35 cellular contexts compared by ENCODE assay signal in genomic region chr18:37521500-37522465, GRCh38. TPM values are rescaled to one million over a fixed set of nuclear protein-coding genes. Genes with fewer than 3 reads are reported as not detected.
"Had no signal": no experiment of that assay in that cellular context is flagged by ENCODE, and none has a peak within 500 bp of the region (broad histone marks: within the 10 kb centered on the region; RNA-seq: fewer than 3 reads in every experiment).

No MANE protein-coding gene starts in this region.

- DNase-seq: activated CD4-positive, alpha-beta memory T cell treated with anti-CD3 and anti-CD28 coated beads for 36 hours; activated CD4-positive, alpha-beta T cell treated with anti-CD3 and anti-CD28 coated beads, Interleukin-2, amount 10 ng/mL, durations not matched to agents 24 days and 14 days; activated CD4-positive, CD25-positive, alpha-beta regulatory T cell treated with anti-CD3 and anti-CD28 coated beads, Interleukin-2, amount 50 U/mL, for 72 hours; activated CD8-positive, alpha-beta memory T cell treated with anti-CD3 and anti-CD28 coated beads, Interleukin-2, amount 50 U/mL, for 4 hours; activated gamma-delta T cell; activated naive CD4-positive, alpha-beta T cell treated with anti-CD3 and anti-CD28 coated beads, Interleukin-2, amount 10 ng/mL, durations not matched to agents 7 days and 5 days; activated naive CD8-positive, alpha-beta T cell treated with anti-CD3 and anti-CD28 coated beads, Interleukin-2, amount 10 ng/mL, durations not matched to agents 7 days and 5 days; activated T-cell treated with anti-CD3 and anti-CD28 coated beads, Interleukin-2, amount 50 U/mL, for 1 hour; foreskin fibroblast; hypothalamus; immature natural killer cell; kidney; left colon; mammary epithelial cell; naive B cell; retina; sigmoid colon; small intestine; stimulated activated CD4-positive, alpha-beta T cell treated with anti-CD3 and anti-CD28 coated beads, Interleukin-4, amount 100 ng/mL, for 24 hours; T1000; upper lobe of left lung had no signal

- ATAC-seq: esophagus mucosa; heart left ventricle; left colon; stimulated activated effector memory CD8-positive, alpha-beta T cell treated with anti-CD3 and anti-CD28 coated beads, Interleukin-12 subunit alpha, Interleukin-12 subunit beta, amount 100 ng/mL, for 72 hours had no signal

- H3K36me3 Mint-ChIP-seq: activated CD4-positive, alpha-beta memory T cell treated with anti-CD3 and anti-CD28 coated beads for 36 hours; activated naive CD4-positive, alpha-beta T cell treated with anti-CD3 and anti-CD28 coated beads, Interleukin-2, amount 10 ng/mL, durations not matched to agents 7 days and 5 days; immature natural killer cell; mesothelial cell of epicardium had no signal

- H3K9me3 Mint-ChIP-seq: activated CD4-positive, alpha-beta memory T cell treated with anti-CD3 and anti-CD28 coated beads for 36 hours; activated CD4-positive, alpha-beta T cell treated with anti-CD3 and anti-CD28 coated beads, Interleukin-2, amount 10 ng/mL, durations not matched to agents 24 days and 14 days; activated naive CD4-positive, alpha-beta T cell treated with anti-CD3 and anti-CD28 coated beads, Interleukin-2, amount 10 ng/mL, durations not matched to agents 7 days and 5 days; activated naive CD8-positive, alpha-beta T cell treated with anti-CD3 and anti-CD28 coated beads, Interleukin-2, amount 10 ng/mL, durations not matched to agents 7 days and 5 days; activated T-helper 1 cell treated with anti-CD3 and anti-CD28 coated beads, Interleukin-12 subunit alpha, Interleukin-12 subunit beta, Interleukin-2, Interleukin-4 antibody, amounts not matched to agents 30 ng/mL and 10 ng/mL and 1 ng/mL, durations not matched to agents 14 hours and 24 hours and 36 hours; mesothelial cell of epicardium; stimulated activated effector memory CD8-positive, alpha-beta T cell treated with anti-CD3 and anti-CD28 coated beads, Interleukin-12 subunit alpha, Interleukin-12 subunit beta, amount 100 ng/mL, for 72 hours; stimulated activated naive CD8-positive, alpha-beta T cell treated with anti-CD3 and anti-CD28 coated beads, Interleukin-15, Interleukin-2, amounts not matched to agents 100 ng/mL and 50 ng/mL, for 24 hours; T-helper 1 cell treated with Interleukin-12 subunit alpha and Interleukin-12 subunit beta and Interleukin-4 antibody, amounts not matched to agents 30 μg/mL and 1 μg/mL, for 36 hours had no signal

- H3K4me3 ChIP-seq: heart left ventricle, sigmoid colon, thoracic aorta, upper lobe of left lung, vagina had no signal

- H3K4me1 Mint-ChIP-seq: activated CD4-positive, alpha-beta T cell treated with anti-CD3 and anti-CD28 coated beads, Interleukin-2, amount 10 ng/mL, durations not matched to agents 24 days and 14 days; activated naive CD4-positive, alpha-beta T cell treated with anti-CD3 and anti-CD28 coated beads, Interleukin-2, amount 10 ng/mL, durations not matched to agents 7 days and 5 days; activated naive CD8-positive, alpha-beta T cell treated with anti-CD3 and anti-CD28 coated beads, Interleukin-2, amount 10 ng/mL, durations not matched to agents 7 days and 5 days; immature natural killer cell had no signal

- H3K36me3 ChIP-seq: heart left ventricle, neutrophil, sigmoid colon, thoracic aorta, upper lobe of left lung, vagina had no signal

- H3K9me3 ChIP-seq: heart left ventricle, neutrophil, sigmoid colon, thoracic aorta, upper lobe of left lung, vagina had no signal

- H3K27ac ChIP-seq: heart left ventricle, neutrophil, sigmoid colon, thoracic aorta, upper lobe of left lung, vagina had no signal

- H3K27ac Mint-ChIP-seq: activated CD4-positive, alpha-beta memory T cell treated with anti-CD3 and anti-CD28 coated beads for 36 hours; activated CD4-positive, alpha-beta T cell treated with anti-CD3 and anti-CD28 coated beads, Interleukin-2, amount 10 ng/mL, durations not matched to agents 24 days and 14 days; activated naive CD4-positive, alpha-beta T cell treated with anti-CD3 and anti-CD28 coated beads, Interleukin-2, amount 10 ng/mL, durations not matched to agents 7 days and 5 days; activated naive CD8-positive, alpha-beta T cell treated with anti-CD3 and anti-CD28 coated beads, Interleukin-2, amount 10 ng/mL, durations not matched to agents 7 days and 5 days; activated T-helper 1 cell treated with anti-CD3 and anti-CD28 coated beads, Interleukin-12 subunit alpha, Interleukin-12 subunit beta, Interleukin-2, Interleukin-4 antibody, amounts not matched to agents 30 ng/mL and 10 ng/mL and 1 ng/mL, durations not matched to agents 14 hours and 24 hours and 36 hours; immature natural killer cell; mesothelial cell of epicardium; stimulated activated effector memory CD8-positive, alpha-beta T cell treated with anti-CD3 and anti-CD28 coated beads, Interleukin-12 subunit alpha, Interleukin-12 subunit beta, amount 100 ng/mL, for 72 hours; stimulated activated naive CD8-positive, alpha-beta T cell treated with anti-CD3 and anti-CD28 coated beads, Interleukin-15, Interleukin-2, amounts not matched to agents 100 ng/mL and 50 ng/mL, for 24 hours; T-helper 1 cell treated with Interleukin-12 subunit alpha and Interleukin-12 subunit beta and Interleukin-4 antibody, amounts not matched to agents 30 μg/mL and 1 μg/mL, for 36 hours had no signal

- H3K27me3 ChIP-seq: vagina had no signal

- H3K4me3 Mint-ChIP-seq: activated CD4-positive, alpha-beta memory T cell treated with anti-CD3 and anti-CD28 coated beads for 36 hours; activated CD4-positive, alpha-beta T cell treated with anti-CD3 and anti-CD28 coated beads, Interleukin-2, amount 10 ng/mL, durations not matched to agents 24 days and 14 days; activated naive CD4-positive, alpha-beta T cell treated with anti-CD3 and anti-CD28 coated beads, Interleukin-2, amount 10 ng/mL, durations not matched to agents 7 days and 5 days; activated naive CD8-positive, alpha-beta T cell treated with anti-CD3 and anti-CD28 coated beads, Interleukin-2, amount 10 ng/mL, durations not matched to agents 7 days and 5 days; activated T-helper 1 cell treated with anti-CD3 and anti-CD28 coated beads, Interleukin-12 subunit alpha, Interleukin-12 subunit beta, Interleukin-2, Interleukin-4 antibody, amounts not matched to agents 30 ng/mL and 10 ng/mL and 1 ng/mL, durations not matched to agents 14 hours and 24 hours and 36 hours; immature natural killer cell; mesothelial cell of epicardium; stimulated activated effector memory CD8-positive, alpha-beta T cell treated with anti-CD3 and anti-CD28 coated beads, Interleukin-12 subunit alpha, Interleukin-12 subunit beta, amount 100 ng/mL, for 72 hours; stimulated activated naive CD8-positive, alpha-beta T cell treated with anti-CD3 and anti-CD28 coated beads, Interleukin-15, Interleukin-2, amounts not matched to agents 100 ng/mL and 50 ng/mL, for 24 hours; T-helper 1 cell treated with Interleukin-12 subunit alpha and Interleukin-12 subunit beta and Interleukin-4 antibody, amounts not matched to agents 30 μg/mL and 1 μg/mL, for 36 hours had no signal

RNA-seq across cellular contexts. Expression of gene CELF4, which starts 43.8 kb away (rescaled TPM):
- total RNA-seq: activated CD4-positive, alpha-beta memory T cell treated with anti-CD3 and anti-CD28 coated beads for 36 hours; activated CD4-positive, alpha-beta T cell treated with anti-CD3 and anti-CD28 coated beads, Interleukin-2, amount 10 ng/mL, durations not matched to agents 24 days and 14 days; activated CD8-positive, alpha-beta memory T cell treated with anti-CD3 and anti-CD28 coated beads for 36 hours; activated naive CD8-positive, alpha-beta T cell treated with anti-CD3 and anti-CD28 coated beads, Interleukin-2, amount 10 ng/mL, durations not matched to agents 7 days and 5 days; activated T-helper 1 cell treated with anti-CD3 and anti-CD28 coated beads, Interleukin-12 subunit alpha, Interleukin-12 subunit beta, Interleukin-2, Interleukin-4 antibody, amounts not matched to agents 30 ng/mL and 10 ng/mL and 1 ng/mL, durations not matched to agents 14 hours and 24 hours and 36 hours; esophagus mucosa; osteocyte; posterior vena cava; subcutaneous adipose tissue; thoracic aorta had no signal
- polyA plus RNA-seq: mammary epithelial cell had no signal
